23 cellular contexts compared by ENCODE assay signal in genomic region chr2:73117441-73117840, GRCh38. TPM values are rescaled to one million over a fixed set of nuclear protein-coding genes. Genes with fewer than 3 reads are reported as not detected.
DNase-seq lines count a peak whose midpoint lies in the region; ATAC-seq and TF ChIP-seq lines count a peak whose summit lies in the region.
"Had no signal": no experiment of that assay in that cellular context is flagged by ENCODE, and none has a peak within 500 bp of the region (broad histone marks: within the 10 kb centered on the region; RNA-seq: fewer than 3 reads in every experiment).

No MANE protein-coding gene starts in this region.

- TF ChIP-seq CTCF in SK-N-SH (IDR thresholded peaks at IDR 0.05) (no peak), fibroblast of the aortic adventitia (IDR thresholded peaks at IDR 0.05; ENCODE audit: insufficient read depth, low read length) (no peak), right lobe of liver (IDR thresholded peaks at IDR 0.05) (no peak)

- no peak overlapping the region for H3K9ac ChIP-seq in SK-N-SH
- H3K9ac ChIP-seq: BLaER1 treated with 17β-estradiol and CSF1 and Interleukin-3, amounts not matched to agents 10 nM and 100 nM had no signal

- H3K27ac ChIP-seq in SK-N-SH (ENCODE audit: low read depth in 2 of 2, low read length in 1 of 2) (peak overlapping the region in 1 of 2 experiments; percentile 32; a peak in 1 of 4 replicates), right lobe of liver (no peak overlapping the region)
- H3K27ac ChIP-seq: 22Rv1; BLaER1 treated with 17β-estradiol and CSF1 and Interleukin-3, amounts not matched to agents 10 nM and 100 nM; SJCRH30 had no signal

- H3K9me3 ChIP-seq in SK-N-SH (no peaks in the 10 kb centered on the region), right lobe of liver (no peaks in the 10 kb centered on the region)
- H3K9me3 ChIP-seq: BLaER1 treated with 17β-estradiol and CSF1 and Interleukin-3, amounts not matched to agents 10 nM and 100 nM; Caco-2 had no signal

- TF ChIP-seq RAD21 in SK-N-SH (IDR thresholded peaks at IDR 0.05; ENCODE audit: low read length): no peak

- peaks cover 25% of the 10 kb centered on the region for H3F3A ChIP-seq in SK-N-SH (replicated peaks; ENCODE audit: insufficient read depth)

- H2AFZ ChIP-seq in SK-N-SH (ENCODE audit: low read depth): 0 out of 2 replicates have a peak overlapping the region, but pooled peaks have one; percentile 18

- H3K9me2 ChIP-seq in SK-N-SH: no peaks in the 10 kb centered on the region

- H3K4me3 ChIP-seq in SK-N-SH (ENCODE audit: low read depth in 2 of 2, low read length in 1 of 2) (no peak overlapping the region), fibroblast of the aortic adventitia (ENCODE audit: low read depth, low read length) (no peak overlapping the region), right lobe of liver (no peak overlapping the region)
- H3K4me3 ChIP-seq: BLaER1 treated with 17β-estradiol and CSF1 and Interleukin-3, amounts not matched to agents 10 nM and 100 nM; K562; SJCRH30 had no signal

- intact Hi-C loops in right lobe of liver (cut with DNase I): no loop called here

- CTCF ChIA-PET in SK-N-SH (lab: Yijun Ruan, JAX): interaction anchor here (1.3 to 4.3 kb wide), 3 partner anchors 12 to 95 kb away, joined by 3 to 14 read pairs (median 3); no protein-coding TSS in a partner anchor

- DNase-seq in SK-N-SH (no peak), NCI-H226 (peak; percentile 12), fibroblast of the aortic adventitia (ENCODE audit: low read depth) (peak; percentile 25), right lobe of liver (no peak)
- DNase-seq: ACHN; Caco-2; CD4-positive, alpha-beta memory T cell; DMS 273 treated with DMSO at 0.1 percent for 48 hours; DMS79 treated with DMSO at 0.1 percent for 48 hours; NCI-H1105; NCI-H146; NCI-H2029; NCI-H524 treated with DMSO at 0.1 percent for 48 hours; NCI-H82; OCI-M1; SJCRH30 had no signal

- TF ChIP-seq EP300 in SK-N-SH (IDR thresholded peaks at IDR 0.05; ENCODE audit: borderline replicate concordance in 1 of 2, low read depth in 1 of 2, low read length in 1 of 2): no peak

- peaks cover 2% of the 10 kb centered on the region; the same call in 1 of the 2 replicates for H3K79me2 ChIP-seq in SK-N-SH (ENCODE audit: insufficient read depth)

- WGBS in SK-N-SH (ENCODE audit: low lambda C conversion rate): 79% methylated on average over 1 of the region's 1 CpG
- 75% methylated on average over 1 of the region's 1 CpG for WGBS in right lobe of liver (ENCODE audit: insufficient coverage, low coverage, low lambda C conversion rate, missing lambda C conversion rate)

- no peak overlapping the region for H3K4me2 ChIP-seq in SK-N-SH
- H3K4me2 ChIP-seq: BLaER1 treated with 17β-estradiol and CSF1 and Interleukin-3, amounts not matched to agents 10 nM and 100 nM had no signal

- H3K36me3 ChIP-seq in SK-N-SH (replicated peaks in 1 of 2; ENCODE audit: control insufficient read depth in 1 of 2, insufficient read depth in 2 of 2, low read length in 1 of 2) (no peaks in the 10 kb centered on the region), right lobe of liver (no peaks in the 10 kb centered on the region)
- H3K36me3 ChIP-seq: BLaER1 treated with 17β-estradiol and CSF1 and Interleukin-3, amounts not matched to agents 10 nM and 100 nM; SJCRH30 had no signal

- H3K27me3 ChIP-seq in SK-N-SH (ENCODE audit: insufficient read depth) (no peaks in the 10 kb centered on the region), right lobe of liver (no peaks in the 10 kb centered on the region)

- no peak for TF ChIP-seq POLR2A in right lobe of liver (IDR thresholded peaks at IDR 0.05)

- POLR2A ChIA-PET in SK-N-SH (lab: Yijun Ruan, JAX): no interaction called here

- peaks cover 0 to 8% of the 10 kb centered on the region in 2 experiments; a peak in 3 of 4 replicates for H3K4me1 ChIP-seq in SK-N-SH (ENCODE audit: control insufficient read depth in 1 of 2, insufficient read depth in 2 of 2, low read depth in 1 of 2, low read length in 1 of 2)
- no peaks in the 10 kb centered on the region for H3K4me1 ChIP-seq in right lobe of liver
- H3K4me1 ChIP-seq: Caco-2, SJCRH30 had no signal

- no peaks in the 10 kb centered on the region for H4K20me1 ChIP-seq in SK-N-SH (ENCODE audit: insufficient read depth)
- H4K20me1 ChIP-seq: BLaER1 treated with 17β-estradiol and CSF1 and Interleukin-3, amounts not matched to agents 10 nM and 100 nM had no signal

- ATAC-seq in SK-N-SH treated with all-trans-retinoic acid at 6 μM for 48 hours (no peak), HG02571 (IDR thresholded peaks at IDR 0.05; ENCODE audit: unreplicated experiment) (no peak), right lobe of liver (no peak), GM18907 (IDR thresholded peaks at IDR 0.05; ENCODE audit: unreplicated experiment) (no peak), HG03139 (IDR thresholded peaks at IDR 0.05; ENCODE audit: unreplicated experiment) (no peak)
- ATAC-seq: K562 had no signal

TF ChIP-seq in SK-N-SH, 30 proteins besides CTCF, POLR2A, EP300 and RAD21 (continues in another document):
- no peak for TF ChIP-seq REST (IDR thresholded peaks at IDR 0.05; ENCODE audit: low read depth, low read length)
- no peak for TF ChIP-seq YY1 (IDR thresholded peaks at IDR 0.05; ENCODE audit: low read depth)
- no peak for TF ChIP-seq EZH2phosphoT487 (IDR thresholded peaks at IDR 0.05; ENCODE audit: borderline replicate concordance, low read depth)
- TF ChIP-seq GABPA (IDR thresholded peaks at IDR 0.05; ENCODE audit: low read depth): no peak
- TF ChIP-seq RFX5 (IDR thresholded peaks at IDR 0.05; ENCODE audit: low read length): no peak
- no peak for TF ChIP-seq NRF1 (IDR thresholded peaks at IDR 0.05; ENCODE audit: low read depth, low read length)

TF ChIP-seq in SK-N-SH treated with all-trans-retinoic acid at 6 μM for 48 hours, 23 proteins besides CTCF, POLR2A, EP300 and RAD21 (continues in another document):
- TF ChIP-seq PATZ1 (CRISPR knock-in tag; IDR thresholded peaks at IDR 0.05; ENCODE audit: borderline replicate concordance) (no peak), BACH2 (CRISPR knock-in tag; IDR thresholded peaks at IDR 0.05; ENCODE audit: borderline replicate concordance) (no peak), ISL1 (CRISPR knock-in tag; IDR thresholded peaks at IDR 0.05) (no peak), TOX (CRISPR knock-in tag; IDR thresholded peaks at IDR 0.05; ENCODE audit: borderline replicate concordance) (no peak), ARNTL (CRISPR knock-in tag; IDR thresholded peaks at IDR 0.05; ENCODE audit: borderline replicate concordance, low read depth) (no peak), PPARA (CRISPR knock-in tag; IDR thresholded peaks at IDR 0.05; ENCODE audit: borderline replicate concordance) (no peak), CREB5 (CRISPR knock-in tag; IDR thresholded peaks at IDR 0.05; ENCODE audit: low read depth) (no peak), ZNF565 (CRISPR knock-in tag; conservative IDR thresholded peaks at IDR 0.05; ENCODE audit: low read depth) (no peak), ZC3H10 (CRISPR knock-in tag; IDR thresholded peaks at IDR 0.05) (no peak), ESRRG (CRISPR knock-in tag; IDR thresholded peaks at IDR 0.05) (no peak), ZNF70 (CRISPR knock-in tag; IDR thresholded peaks at IDR 0.05) (no peak), GLIS3 (CRISPR knock-in tag; IDR thresholded peaks at IDR 0.05) (no peak)

RNA-seq across cellular contexts. Expression of gene RAB11FIP5, which starts 4.7 kb away (rescaled TPM):
- 16.4 and 17.1 TPM in 2 replicates for polyA plus RNA-seq in SK-N-SH (2012; rRNA removed)
- 12.4 and 17.2 TPM in 2 replicates for polyA plus RNA-seq in SK-N-SH (2012; cell fraction: cytosol; rRNA removed)
- polyA plus RNA-seq in SK-N-SH (2012; cell fraction: nucleus; rRNA removed): 19.9 and 24.8 TPM in 2 replicates
- 16.4 and 48.5 TPM in 2 replicates for total RNA-seq in fibroblast of the aortic adventitia (ENCODE audit: low replicate concordance)
- 10 to 100 TPM in 3 of 6 experiments, 1 to 10 TPM in 3; 4.5 to 12.7 (median 9.0) TPM for total RNA-seq in right lobe of liver

RNA-seq across cellular contexts. Expression of gene SFXN5, which starts 45.9 kb away (rescaled TPM):
- polyA plus RNA-seq in SK-N-SH (2012; rRNA removed): 9.9 and 11.0 TPM in 2 replicates
- 4.5 and 6.4 TPM in 2 replicates for polyA plus RNA-seq in SK-N-SH (2012; cell fraction: cytosol; rRNA removed)
- polyA plus RNA-seq in SK-N-SH (2012; cell fraction: nucleus; rRNA removed): 36.2 and 48.1 TPM in 2 replicates
- total RNA-seq in fibroblast of the aortic adventitia (ENCODE audit: low replicate concordance): 18.0 and 19.0 TPM in 2 replicates
- 10 to 100 TPM; 33.1 to 73.4 (median 56.6) TPM for total RNA-seq in right lobe of liver

Comparison
In these comparisons a context has a peak if more than half of its experiments do, and no peak if none do; other contexts are left out.
1. DNase-seq: peak in NCI-H226 (single experiment) and fibroblast of the aortic adventitia (single experiment); none in SK-N-SH (single experiment) and right lobe of liver (0 of 3).